ENCODE assay signal across 6 cellular contexts in the genomic region with DNA sequence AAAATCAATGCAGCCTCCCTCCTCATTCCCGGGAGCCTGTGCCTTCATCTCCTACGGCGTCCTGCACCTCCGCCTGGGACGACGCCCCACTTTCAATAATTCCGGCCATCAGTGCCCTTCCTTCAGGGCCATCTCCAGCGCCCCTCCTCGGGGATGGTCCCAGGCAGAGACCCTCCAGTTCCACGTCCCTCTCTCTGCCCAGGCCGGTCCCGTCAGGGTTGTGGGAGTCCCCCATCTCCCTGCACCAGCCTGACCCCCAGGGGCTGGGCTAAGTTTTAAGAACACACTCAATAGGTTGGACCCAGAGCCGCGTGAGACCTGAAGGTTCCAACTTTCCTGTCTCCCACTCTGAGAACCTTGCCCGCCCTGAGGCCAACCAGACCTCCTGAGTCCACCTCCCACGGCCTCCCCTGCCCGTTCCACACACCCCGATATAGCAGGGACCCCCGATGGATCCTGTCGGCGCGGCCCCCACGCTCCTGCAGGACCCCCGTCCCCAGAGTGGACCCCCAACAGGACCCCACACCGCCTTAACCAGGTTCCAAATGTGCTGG. TPM values are rescaled to one million over a fixed set of nuclear protein-coding genes. Genes with fewer than 3 reads are reported as not detected.
A peak's percentile ranks its signal among the peaks of the same experiment; 100 is the strongest.
DNase-seq lines count a peak whose midpoint lies in the region; TF ChIP-seq lines count a peak whose summit lies in the region.

No MANE protein-coding gene starts in this region.

- peaks cover 22% of the 10 kb centered on the region for H3K4me1 Mint-ChIP-seq in activated naive CD8-positive, alpha-beta T cell (ENCODE audit: low read depth)
- H3K4me1 Mint-ChIP-seq in mesothelial cell of epicardium, result peaks cover 17% of the 10 kb centered on the region

- H3K27me3 Mint-ChIP-seq in activated naive CD8-positive, alpha-beta T cell, result no peaks in the 10 kb centered on the region
- peaks cover 5% of the 10 kb centered on the region for H3K27me3 Mint-ChIP-seq in mesothelial cell of epicardium (ENCODE audit: low read depth)

- POLR2A ChIA-PET in HEK293T (lab: Yijun Ruan, JAX), result interaction anchor here (0.6 to 0.7 kb wide), 2 partner anchors 32 to 227 kb away, joined by 3 read pairs; no protein-coding TSS in a partner anchor

- H3K36me3 Mint-ChIP-seq in activated naive CD8-positive, alpha-beta T cell, result no peaks in the 10 kb centered on the region
- H3K36me3 Mint-ChIP-seq in mesothelial cell of epicardium, result peaks cover 3% of the 10 kb centered on the region

- CTCF ChIA-PET in HEK293T (lab: Yijun Ruan, JAX), result no interaction called here

- TF ChIP-seq CTCF in mesothelial cell of epicardium (IDR thresholded peaks at IDR 0.05; ENCODE audit: unreplicated experiment), result no peak

- peak overlapping the region; percentile 96 for H3K27ac Mint-ChIP-seq in activated naive CD8-positive, alpha-beta T cell
- H3K27ac Mint-ChIP-seq in mesothelial cell of epicardium, result peak overlapping the region; percentile 90

- no peaks in the 10 kb centered on the region for H3K9me3 Mint-ChIP-seq in activated naive CD8-positive, alpha-beta T cell (ENCODE audit: low read depth)
- no peaks in the 10 kb centered on the region for H3K9me3 Mint-ChIP-seq in mesothelial cell of epicardium

- H3K4me3 Mint-ChIP-seq in activated naive CD8-positive, alpha-beta T cell, result peak overlapping the region; percentile 92
- H3K4me3 Mint-ChIP-seq in mesothelial cell of epicardium, result peak overlapping the region; percentile 97

- peak overlapping the region; percentile 74 for H3K4me3 ChIP-seq in GM08714 (ENCODE audit: low read length)

- DNase-seq in mesothelial cell of epicardium (ENCODE audit: low spot score in 2 of 2, unreplicated experiment in 2 of 2) (no peak), NOMO-1 treated with dmso at 0.1 percent for 144 hours (lab: John Stamatoyannopoulos, UW; ENCODE audit: unreplicated experiment) (no peak), HEK293T (ENCODE audit: extremely low spot score) (no peak)
- DNase-seq in stimulated activated CD4-positive, alpha-beta T cell treated with anti-CD3 and anti-CD28 coated beads, Interleukin-1b, Interleukin-23, amount 100 ng/mL, for 48 hours, result no peak

TF ChIP-seq in HEK293T, 16 proteins besides CTCF, POLR2A, EP300 and RAD21:
- no peak for TF ChIP-seq ZNF384 (IDR thresholded peaks at IDR 0.05)
- no peak for TF ChIP-seq LEF1 (IDR thresholded peaks at IDR 0.05; ENCODE audit: borderline replicate concordance)
- TF ChIP-seq HDGF (IDR thresholded peaks at IDR 0.05; ENCODE audit: borderline replicate concordance), result no peak
- no peak for TF ChIP-seq FOXM1 (IDR thresholded peaks at IDR 0.05; ENCODE audit: borderline replicate concordance)
- no peak for TF ChIP-seq FOXA1 (IDR thresholded peaks at IDR 0.05)
- TF ChIP-seq L3MBTL2 (conservative IDR thresholded peaks at IDR 0.05), result no peak
- TF ChIP-seq NFRKB (IDR thresholded peaks at IDR 0.05), result no peak
- TF ChIP-seq TARDBP (IDR thresholded peaks at IDR 0.05), result no peak
- TF ChIP-seq BHLHE40 (IDR thresholded peaks at IDR 0.05; ENCODE audit: borderline replicate concordance), result no peak
- no peak for TF ChIP-seq CTBP1 (IDR thresholded peaks at IDR 0.05; ENCODE audit: borderline replicate concordance)
- no peak for TF ChIP-seq ELF4 (IDR thresholded peaks at IDR 0.05)
- no peak for TF ChIP-seq SUZ12 (IDR thresholded peaks at IDR 0.05)
- TF ChIP-seq SP1 (IDR thresholded peaks at IDR 0.05), result no peak
- TF ChIP-seq, protein P1, sequence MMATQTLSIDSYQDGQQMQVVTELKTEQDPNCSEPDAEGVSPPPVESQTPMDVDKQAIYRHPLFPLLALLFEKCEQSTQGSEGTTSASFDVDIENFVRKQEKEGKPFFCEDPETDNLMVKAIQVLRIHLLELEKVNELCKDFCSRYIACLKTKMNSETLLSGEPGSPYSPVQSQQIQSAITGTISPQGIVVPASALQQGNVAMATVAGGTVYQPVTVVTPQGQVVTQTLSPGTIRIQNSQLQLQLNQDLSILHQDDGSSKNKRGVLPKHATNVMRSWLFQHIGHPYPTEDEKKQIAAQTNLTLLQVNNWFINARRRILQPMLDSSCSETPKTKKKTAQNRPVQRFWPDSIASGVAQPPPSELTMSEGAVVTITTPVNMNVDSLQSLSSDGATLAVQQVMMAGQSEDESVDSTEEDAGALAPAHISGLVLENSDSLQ (IDR thresholded peaks at IDR 0.05), result no peak
- no peak for TF ChIP-seq ARNT (IDR thresholded peaks at IDR 0.05)
- no peak for TF ChIP-seq FOXK2 (IDR thresholded peaks at IDR 0.05)

RNA-seq across cellular contexts. Expression of a gene that starts 0.6 kb away (rescaled TPM):
- total RNA-seq in mesothelial cell of epicardium, result 45.5 to 48.4 TPM (median 46.5 TPM) in 3 replicates

RNA-seq across cellular contexts. Expression of a gene that starts 32.4 kb away (rescaled TPM):
- total RNA-seq in mesothelial cell of epicardium, result 1.4 to 2.9 TPM (median 2.8 TPM) in 3 replicates

RNA-seq across cellular contexts. Expression of a gene that starts 54.3 kb away (rescaled TPM):
- total RNA-seq in mesothelial cell of epicardium, result 26.4 to 28.4 TPM (median 26.7 TPM) in 3 replicates

RNA-seq across cellular contexts. Expression of a gene that starts 54.4 kb away (rescaled TPM):
- 90.4 to 93.6 TPM (median 92.0 TPM) in 3 replicates for total RNA-seq in mesothelial cell of epicardium
